9 cellular contexts compared by ENCODE assay signal in genomic region chr2:78063246-78064020, GRCh38.
"Had no signal": no experiment of that assay in that cellular context is flagged by ENCODE, and none has a peak within 500 bp of the region (broad histone marks: within the 10 kb centered on the region; RNA-seq: fewer than 3 reads in every experiment).

No MANE protein-coding gene starts in this region.

- DNase-seq: GM23248, GOT3, H7, H9, HCEC 1CT, HFFc6 had no signal

- H2AFZ ChIP-seq: GM23248, GM23338 had no signal

- H3K9me3 ChIP-seq: HAP-1 had no signal

- H3K9ac ChIP-seq: GM23248 had no signal

- H3K27ac ChIP-seq: GM23248 had no signal

- H3K4me3 ChIP-seq: GM23248, GM23338, HAP-1 had no signal

- ATAC-seq: GM23338, HCT116 had no signal

- H3K4me2 ChIP-seq: GM23338 had no signal

- H3K4me1 ChIP-seq: HAP-1 had no signal

- H3K36me3 ChIP-seq: HAP-1 had no signal
